23 cellular contexts compared by ENCODE assay signal in genomic region chr7:65967361-65968155, GRCh38. TPM values are rescaled to one million over a fixed set of nuclear protein-coding genes. Genes with fewer than 3 reads are reported as not detected.
DNase-seq lines count a peak whose midpoint lies in the region; ATAC-seq and TF ChIP-seq lines count a peak whose summit lies in the region.
"Had no signal": no experiment of that assay in that cellular context is flagged by ENCODE, and none has a peak within 500 bp of the region (broad histone marks: within the 10 kb centered on the region; RNA-seq: fewer than 3 reads in every experiment).

No MANE protein-coding gene starts in this region.

- H3K27ac ChIP-seq in HEK293 (ENCODE audit: extremely low read depth, low read depth, low read length) (no peak overlapping the region), dorsolateral prefrontal cortex (peak overlapping the region in 31 of 59 donors; percentile 5 to 66 (median 43)), sigmoid colon (no peak overlapping the region)
- H3K27ac ChIP-seq: 22Rv1, HL-60, neural progenitor cell, thoracic aorta had no signal

- no peaks in the 10 kb centered on the region for H3K27me3 ChIP-seq in dorsolateral prefrontal cortex
- no peaks in the 10 kb centered on the region for H3K27me3 ChIP-seq in sigmoid colon
- H3K27me3 ChIP-seq: neural progenitor cell had no signal

- TF ChIP-seq POLR2A in sigmoid colon (IDR thresholded peaks at IDR 0.05) (no peak), erythroblast (IDR thresholded peaks at IDR 0.05; ENCODE audit: low read length) (no peak)

- H3K36me3 Mint-ChIP-seq in T-helper 2 cell treated with Interferon-gamma antibody and Interleukin-4, amounts not matched to agents 5 μg/mL and 100 μg/mL, for 36 hours (ENCODE audit: low read depth): peaks cover 57% of the 10 kb centered on the region

- CTCF ChIA-PET in HEK293 (lab: Yijun Ruan, JAX): no interaction called here

- TF ChIP-seq EP300 in sigmoid colon (IDR thresholded peaks at IDR 0.05): no peak

- no peaks in the 10 kb centered on the region for H3K4me1 ChIP-seq in HEK293 (ENCODE audit: control insufficient read depth, insufficient read depth, low read length)
- no peaks in the 10 kb centered on the region for H3K4me1 ChIP-seq in sigmoid colon
- H3K4me1 ChIP-seq: neural progenitor cell had no signal

- intact Hi-C loops in dorsolateral prefrontal cortex (cut with DNase I): no loop called here
- intact Hi-C loops in sigmoid colon (cut with DNase I): no loop called here

- H3K9me3 Mint-ChIP-seq in T-helper 2 cell treated with Interferon-gamma antibody and Interleukin-4, amounts not matched to agents 5 μg/mL and 100 μg/mL, for 36 hours: no peaks in the 10 kb centered on the region
- H3K9me3 Mint-ChIP-seq: CD4-positive, alpha-beta memory T cell; dendritic cell treated with granulocyte-macrophage colony-stimulating factor and Interleukin-4, amounts not matched to agents 40 ng/mL and 50 ng/mL, for 4 days; neural progenitor cell had no signal

- H3K9me3 ChIP-seq in HEK293 (ENCODE audit: control insufficient read depth, insufficient read depth, low read depth, low read length) (no peaks in the 10 kb centered on the region), sigmoid colon (no peaks in the 10 kb centered on the region)
- H3K9me3 ChIP-seq: thoracic aorta had no signal

- POLR2A ChIA-PET in HEK293 (lab: Yijun Ruan, JAX): interaction anchor here (0.5 kb wide), 1 partner anchor 121 kb away, joined by 3 read pairs; no protein-coding TSS in a partner anchor

- H3K4me3 ChIP-seq in HEK293 (ENCODE audit: low read depth, low read length) (no peak overlapping the region), dorsolateral prefrontal cortex (no peak overlapping the region), sigmoid colon (no peak overlapping the region)
- H3K4me3 ChIP-seq: neural progenitor cell, thoracic aorta had no signal

- ATAC-seq in HG02884 (IDR thresholded peaks at IDR 0.05; ENCODE audit: unreplicated experiment) (no peak), HG03571 (IDR thresholded peaks at IDR 0.05; ENCODE audit: unreplicated experiment) (no peak)
- ATAC-seq: SK-N-SH treated with all-trans-retinoic acid at 6 μM for 48 hours had no signal

- 95 to 96% methylated on average over 17 of the region's 17 CpGs for WGBS in sigmoid colon, 2 donors

- no peak for DNase-seq in T-helper 2 cell treated with Interferon-gamma antibody and Interleukin-4, amounts not matched to agents 5 μg/mL and 100 μg/mL, for 36 hours (ENCODE audit: low spot score)
- DNase-seq in T-helper 2 cell: no peak
- DNase-seq in dorsolateral prefrontal cortex: peak in 3 of 10 donors; percentile 23 to 56 (median 42)
- DNase-seq in sigmoid colon: peak; percentile 47
- no peak for DNase-seq in erythroblast (lab: John Stamatoyannopoulos, UW)
- DNase-seq: activated gamma-delta T cell treated with Interleukin-2 at 50 U/mL for 16 hours; CD4-positive, alpha-beta memory T cell; DMS 273 treated with DMSO at 0.1 percent for 48 hours; glutamatergic neuron; HCEC 1CT; NCI-H1092 treated with DMSO at 0.1 percent for 48 hours; NCI-H1930; RPMI8226; stimulated activated CD4-positive, alpha-beta T cell treated with anti-CD3 and anti-CD28 coated beads, Interleukin-2, amount 100 ng/mL, for 24 hours had no signal

- peaks cover 1% of the 10 kb centered on the region for H3K4me1 Mint-ChIP-seq in T-helper 2 cell treated with Interferon-gamma antibody and Interleukin-4, amounts not matched to agents 5 μg/mL and 100 μg/mL, for 36 hours (ENCODE audit: low read depth)
- H3K4me1 Mint-ChIP-seq: neural progenitor cell had no signal

- H3K36me3 ChIP-seq in HEK293 (ENCODE audit: control insufficient read depth in 2 of 2, insufficient read depth in 1 of 2, low read length in 2 of 2) (peaks cover 63 to 90% of the 10 kb centered on the region in 2 experiments), sigmoid colon (peaks cover 9 to 100% (median 78%) of the 10 kb centered on the region in 4 donors)
- H3K36me3 ChIP-seq: neural progenitor cell had no signal

- peak overlapping the region; percentile 26 for H3K27ac Mint-ChIP-seq in T-helper 2 cell treated with Interferon-gamma antibody and Interleukin-4, amounts not matched to agents 5 μg/mL and 100 μg/mL, for 36 hours
- H3K27ac Mint-ChIP-seq: neural progenitor cell had no signal

- no peak overlapping the region for H3K4me3 Mint-ChIP-seq in T-helper 2 cell treated with Interferon-gamma antibody and Interleukin-4, amounts not matched to agents 5 μg/mL and 100 μg/mL, for 36 hours
- H3K4me3 Mint-ChIP-seq: CD4-positive, alpha-beta memory T cell; dendritic cell treated with granulocyte-macrophage colony-stimulating factor and Interleukin-4, amounts not matched to agents 40 ng/mL and 50 ng/mL, for 4 days; neural progenitor cell had no signal

- TF ChIP-seq CTCF in HEK293 (tag by site-specific recombination; IDR thresholded peaks at IDR 0.05) (no peak), dorsolateral prefrontal cortex (IDR thresholded peaks at IDR 0.05 in 54 of 56, conservative IDR thresholded peaks at IDR 0.05 in 2 of 56; ENCODE audit: low read depth in 1 of 56, partially characterized antibody in 56 of 56) (no peak), sigmoid colon (IDR thresholded peaks at IDR 0.05) (no peak)

- no peaks in the 10 kb centered on the region for H3K27me3 Mint-ChIP-seq in T-helper 2 cell treated with Interferon-gamma antibody and Interleukin-4, amounts not matched to agents 5 μg/mL and 100 μg/mL, for 36 hours (ENCODE audit: low read depth)
- H3K27me3 Mint-ChIP-seq: CD4-positive, alpha-beta memory T cell; dendritic cell treated with granulocyte-macrophage colony-stimulating factor and Interleukin-4, amounts not matched to agents 40 ng/mL and 50 ng/mL, for 4 days had no signal

TF ChIP-seq in HEK293, 187 proteins besides CTCF, POLR2A, EP300 and RAD21:
- TF ChIP-seq ZFHX2 (tag by site-specific recombination; conservative IDR thresholded peaks at IDR 0.05): peak; percentile 48
- peak; percentile 33; the same call in 1 of the 2 replicates for TF ChIP-seq EGR2 (tag by site-specific recombination; IDR thresholded peaks at IDR 0.05; ENCODE audit: low read depth)
- TF ChIP-seq GLIS1 (tag by site-specific recombination; IDR thresholded peaks at IDR 0.05): no peak

RNA-seq across cellular contexts. Expression of gene GUSB, which starts 14.5 kb away (rescaled TPM):
- total RNA-seq in dorsolateral prefrontal cortex (10 to 100 TPM; 16.7 to 43.9 (median 26.7) TPM), sigmoid colon (10 to 100 TPM; 17.2 to 25.2 (median 20.6) TPM)
- polyA plus RNA-seq in sigmoid colon: 10 to 100 TPM; 26.4 to 59.5 (median 49.7) TPM

Comparison
In these comparisons a context has a peak if more than half of its experiments do, and no peak if none do; other contexts are left out.
1. H3K27ac ChIP-seq: peak in dorsolateral prefrontal cortex (31 of 59); none in HEK293 (single experiment) and sigmoid colon (0 of 4).